ENCODE assay signal across 8 cellular contexts in genomic region chr22:35377735-35378134, GRCh38. TPM values are rescaled to one million over a fixed set of nuclear protein-coding genes. Genes with fewer than 3 reads are reported as not detected.
DNase-seq lines count a peak whose midpoint lies in the region; ATAC-seq, FAIRE-seq and TF ChIP-seq lines count a peak whose summit lies in the region.

No MANE protein-coding gene starts in this region.

- TF ChIP-seq POLR2A in K562 (conservative IDR thresholded peaks at IDR 0.05) (no peak), uterus (IDR thresholded peaks at IDR 0.05) (no peak)

- H3K36me3 ChIP-seq in heart right ventricle (peaks cover 0 to 4% (median 0%) of the 10 kb centered on the region in 9 donors), K562 (ENCODE audit: control insufficient read depth, insufficient read depth, low read length) (no peaks in the 10 kb centered on the region), mucosa of rectum (ENCODE audit: control insufficient read depth in 2 of 2, insufficient read depth in 2 of 2, low read length in 2 of 2) (no peaks in the 10 kb centered on the region), uterus (no peaks in the 10 kb centered on the region)

- BruUV-seq in K562 (replicated peaks; lab: Mats Ljungman, UMichigan): no TSS peak

- in situ Hi-C loops in K562 (cut with MboI): no loop called here

- TF ChIP-seq CTCF in heart right ventricle (IDR thresholded peaks at IDR 0.05) (no peak), K562 (IDR thresholded peaks at IDR 0.05 in 2 of 3, conservative IDR thresholded peaks at IDR 0.05 in 1 of 3; ENCODE audit: insufficient read depth in 2 of 3, low read depth in 1 of 3, low read length in 3 of 3) (no peak), uterus (IDR thresholded peaks at IDR 0.05) (no peak)

- no peaks in the 10 kb centered on the region for H4K20me1 ChIP-seq in K562 (replicated peaks; ENCODE audit: control insufficient read depth, insufficient read depth, low read length)

- FAIRE-seq in K562 (lab: Jason Lieb, UNC): no peak

- DNase-seq in heart right ventricle: no peak
- DNase-seq in Right ventricle myocardium inferior (ENCODE audit: missing footprints): no peak
- no peak for DNase-seq in K562 (ENCODE audit: extremely low read depth in 1 of 4, low spot score in 3 of 4)
- no peak for DNase-seq in uterus
- DNase-seq in NCI-H2171 treated with DMSO at 0.1 percent for 48 hours (lab: John Stamatoyannopoulos, UW): no peak
- DNase-seq in DMS79 (lab: John Stamatoyannopoulos, UW): no peak

- no peak overlapping the region for H3K4me2 ChIP-seq in K562 (ENCODE audit: insufficient read depth, low read length)

- no peak overlapping the region for H3K4me3 ChIP-seq in heart right ventricle
- H3K4me3 ChIP-seq in K562: no peak overlapping the region
- H3K4me3 ChIP-seq in mucosa of rectum (ENCODE audit: low read length in 2 of 2): no peak overlapping the region
- no peak overlapping the region for H3K4me3 ChIP-seq in uterus

- intact Hi-C loops in heart right ventricle (cut with DNase I): no loop called here
- intact Hi-C loops in Right ventricle myocardium inferior (cut with DNase I): no loop called here
- intact Hi-C loops in K562 (cut with micrococcal nuclease): no loop called here
- intact Hi-C loops in uterus (cut with DNase I; ENCODE audit: low total_unique reads): no loop called here

- H3K9ac ChIP-seq in K562 (ENCODE audit: insufficient read depth in 1 of 2, low read depth in 2 of 2, low read length in 2 of 2) (peak overlapping the region; percentile 52 to 78; a peak in 2 of 4 replicates), mucosa of rectum (ENCODE audit: low read depth in 1 of 2, low read length in 2 of 2) (no peak overlapping the region)

- H3K27me3 ChIP-seq in heart right ventricle (no peaks in the 10 kb centered on the region), K562 (ENCODE audit: control insufficient read depth in 2 of 2, insufficient read depth in 2 of 2, low read length in 2 of 2) (no peaks in the 10 kb centered on the region), mucosa of rectum (ENCODE audit: control insufficient read depth in 2 of 2, insufficient read depth in 2 of 2, low read length in 2 of 2) (no peaks in the 10 kb centered on the region), uterus (no peaks in the 10 kb centered on the region)

- H3K9me3 ChIP-seq in heart right ventricle (no peaks in the 10 kb centered on the region), K562 (replicated peaks; ENCODE audit: control insufficient read depth, insufficient read depth, low read depth, low read length) (no peaks in the 10 kb centered on the region), mucosa of rectum (ENCODE audit: control insufficient read depth in 2 of 2, low read length in 2 of 2) (no peaks in the 10 kb centered on the region), uterus (no peaks in the 10 kb centered on the region)

- POLR2A ChIA-PET in K562 (lab: Yijun Ruan, JAX): no interaction called here

- CTCF ChIA-PET in K562 (lab: Yijun Ruan, JAX; ENCODE audit: low intra/inter-chr PET ratio): no interaction called here

- peak overlapping the region; percentile 34 for H2AFZ ChIP-seq in K562 (ENCODE audit: low read depth, low read length)

- no peak for TF ChIP-seq EP300 in K562 (IDR thresholded peaks at IDR 0.05; ENCODE audit: low read length)

- TF ChIP-seq RAD21 in K562 (CRISPR knock-in tag; conservative IDR thresholded peaks at IDR 0.05 in 1 of 2, IDR thresholded peaks at IDR 0.05 in 1 of 2): no peak

- H3K79me2 ChIP-seq in K562 (ENCODE audit: control insufficient read depth, insufficient read depth, low read length): no peaks in the 10 kb centered on the region

- ATAC-seq in heart right ventricle (no peak), Right ventricle myocardium inferior (no peak), K562 (no peak), HG03457 (IDR thresholded peaks at IDR 0.05; ENCODE audit: unreplicated experiment) (no peak)

- H3K9me1 ChIP-seq in K562 (ENCODE audit: control insufficient read depth, insufficient read depth, low read length): no peaks in the 10 kb centered on the region

- H3K4me1 ChIP-seq in heart right ventricle: peaks cover 3 to 80% (median 26%) of the 10 kb centered on the region in 9 donors
- peaks cover 20 to 24% of the 10 kb centered on the region in 2 experiments for H3K4me1 ChIP-seq in K562 (replicated peaks in 1 of 2; ENCODE audit: control insufficient read depth in 2 of 2, insufficient read depth in 2 of 2, low read length in 2 of 2)
- peaks cover 46 to 49% of the 10 kb centered on the region in 2 donors for H3K4me1 ChIP-seq in mucosa of rectum (ENCODE audit: control insufficient read depth in 2 of 2, insufficient read depth in 2 of 2, low read length in 2 of 2)
- no peaks in the 10 kb centered on the region for H3K4me1 ChIP-seq in uterus

- WGBS in heart right ventricle, 2 donors: 87 to 92% methylated on average over 3 of the region's 3 CpGs
- 50% methylated on average over 2 of the region's 3 CpGs for WGBS in K562 (ENCODE audit: insufficient coverage, low coverage, missing lambda C conversion rate)

- H3K27ac ChIP-seq in heart right ventricle: peak overlapping the region in 9 of 10 donors; percentile 17 to 93 (median 68)
- H3K27ac ChIP-seq in K562 (ENCODE audit: extremely low read depth, low read depth, low read length): peak overlapping the region; percentile 97; the same call in 2 of the 3 replicates
- peak overlapping the region; percentile 81 to 87 for H3K27ac ChIP-seq in mucosa of rectum (ENCODE audit: low read depth in 2 of 2, low read length in 2 of 2)
- H3K27ac ChIP-seq in uterus: peak overlapping the region; percentile 81 to 84

TF ChIP-seq in K562, 482 proteins besides CTCF, POLR2A, EP300 and RAD21 (continues in another document):
- TF ChIP-seq RB1 (IDR thresholded peaks at IDR 0.05; ENCODE audit: low read depth) (no peak), ZC3H11A (IDR thresholded peaks at IDR 0.05; ENCODE audit: low read depth, low read length) (no peak), NFYB (IDR thresholded peaks at IDR 0.05; ENCODE audit: extremely low read depth, insufficient read length) (no peak), ZNF384 (IDR thresholded peaks at IDR 0.05; ENCODE audit: low read depth, low read length) (no peak), ZNF232 (CRISPR knock-in tag; IDR thresholded peaks at IDR 0.05) (no peak), SPI1 (IDR thresholded peaks at IDR 0.05; ENCODE audit: borderline replicate concordance, low read depth, low read length) (peak; percentile 42; the same call in 1 of the 2 replicates)

RNA-seq across cellular contexts. Expression of gene HMOX1, which starts 3.2 kb away (rescaled TPM):
- total RNA-seq in heart right ventricle (10 to 100 TPM in 1 of 10 donors, 1 to 10 TPM in 9; 1.6 to 68.0 (median 4.3) TPM), Right ventricle myocardium inferior (7.4 TPM), K562 (2014; rRNA removed) (not detected in 2 replicates), K562 (2014; rRNA removed; fragmentation: Illumina TruSeq; extraction: Trizol) (not detected in 2 replicates), K562 (2015; rRNA removed; fragmentation: Illumina TruSeq; extraction: Trizol) (not detected in 2 replicates), K562 (2021) (0.20 TPM in 1 of 2 replicates, not detected in the other), uterus (10 to 100 TPM in 1 of 4 donors, 1 to 10 TPM in 2, under 1 TPM in 1; 0.51 to 13.8 (median 8.5) TPM)
- polyA plus RNA-seq in heart right ventricle (1 to 10 TPM; 3.5 to 4.9 TPM), K562 (2011; rRNA removed) (0.05 TPM in 1 of 2 replicates, not detected in the other), K562 (2014; fragmentation: Illumina TruSeq; extraction: Trizol) (not detected in 2 replicates), K562 (2014; fragmentation: Nextera tagmentation; extraction: Ambion mirVana) (not detected), K562 (2014; rRNA removed) (not detected in 2 replicates)
- not detected in 2 replicates for total RNA-seq in K562 (2011; cell fraction: chromatin; rRNA removed; ENCODE audit: low replicate concordance)
- total RNA-seq in K562 (2011; cell fraction: nucleolus; rRNA removed): not detected in 2 replicates
- not detected in 2 replicates for total RNA-seq in K562 (2011; cell fraction: nucleoplasm; rRNA removed)
- polyA plus RNA-seq in K562 (2011; cell fraction: cytosol; rRNA removed): 0.04 and 0.21 TPM in 2 replicates
- polyA plus RNA-seq in K562 (2011; cell fraction: nucleus; rRNA removed): not detected in 2 replicates
- not detected in 2 replicates for polyA plus RNA-seq in K562 (2012)
- not detected in 2 replicates for polyA minus RNA-seq in K562 (2011; rRNA and poly(A)+ RNA removed)
- polyA minus RNA-seq in K562 (2011; cell fraction: cytosol; rRNA and poly(A)+ RNA removed): not detected in 2 replicates
- not detected in 2 replicates for polyA minus RNA-seq in K562 (2011; cell fraction: nucleus; rRNA and poly(A)+ RNA removed)

RNA-seq across cellular contexts. Expression of gene MCM5, which starts 22.2 kb away (rescaled TPM):
- total RNA-seq in heart right ventricle: 10 to 100 TPM in 7 of 10 donors, 1 to 10 TPM in 3; 7.0 to 21.4 (median 11.2) TPM
- 10 to 100 TPM in 1 of 2 donors, 1 to 10 TPM in 1; 5.7 to 15.1 TPM for polyA plus RNA-seq in heart right ventricle
- total RNA-seq in Right ventricle myocardium inferior: 13.6 TPM
- total RNA-seq in K562 (2011; cell fraction: chromatin; rRNA removed; ENCODE audit: low replicate concordance): 102 and 198 TPM in 2 replicates
- total RNA-seq in K562 (2011; cell fraction: nucleolus; rRNA removed): 132 and 145 TPM in 2 replicates
- 131 and 138 TPM in 2 replicates for total RNA-seq in K562 (2011; cell fraction: nucleoplasm; rRNA removed)
- total RNA-seq in K562 (2014; rRNA removed): 102 and 119 TPM in 2 replicates
- total RNA-seq in K562 (2014; rRNA removed; fragmentation: Illumina TruSeq; extraction: Trizol): 35.3 and 53.6 TPM in 2 replicates
- 64.2 and 66.9 TPM in 2 replicates for total RNA-seq in K562 (2015; rRNA removed; fragmentation: Illumina TruSeq; extraction: Trizol)
- 173 and 180 TPM in 2 replicates for total RNA-seq in K562 (2021)
- 66.1 and 116 TPM in 2 replicates for polyA plus RNA-seq in K562 (2011; rRNA removed)
- 55.6 and 87.5 TPM in 2 replicates for polyA plus RNA-seq in K562 (2011; cell fraction: cytosol; rRNA removed)
- 193 and 217 TPM in 2 replicates for polyA plus RNA-seq in K562 (2011; cell fraction: nucleus; rRNA removed)
- 118 and 169 TPM in 2 replicates for polyA plus RNA-seq in K562 (2012)
- 65.1 and 91.4 TPM in 2 replicates for polyA plus RNA-seq in K562 (2014; fragmentation: Illumina TruSeq; extraction: Trizol)
- 10 to 100 TPM in 1 of 2 experiments, 1 to 10 TPM in 1; 5.6 to 11.8 TPM for polyA plus RNA-seq in K562 (2014; fragmentation: Nextera tagmentation; extraction: Ambion mirVana)
- 72.4 and 73.5 TPM in 2 replicates for polyA plus RNA-seq in K562 (2014; rRNA removed)
- 76.7 and 97.6 TPM in 2 replicates for polyA minus RNA-seq in K562 (2011; rRNA and poly(A)+ RNA removed)
- polyA minus RNA-seq in K562 (2011; cell fraction: cytosol; rRNA and poly(A)+ RNA removed): 111 and 112 TPM in 2 replicates
- polyA minus RNA-seq in K562 (2011; cell fraction: nucleus; rRNA and poly(A)+ RNA removed): 71.9 and 112 TPM in 2 replicates
- 10 to 100 TPM; 15.9 to 60.6 (median 40.3) TPM for total RNA-seq in uterus

Comparison
In these comparisons a context has a peak if more than half of its experiments do, and no peak if none do; other contexts are left out.
1. H3K9ac ChIP-seq: peak in K562 (2 of 2); none in mucosa of rectum (0 of 2).
2. Peak in every context shown above with its lines, with median percentiles within 50 percentile points of each other: H3K27ac ChIP-seq.